In genomic region chr6:147621280-147621679, GRCh38 we compare ENCODE assay signal across 21 cellular contexts.
DNase-seq lines count a peak whose midpoint lies in the region; ATAC-seq and TF ChIP-seq lines count a peak whose summit lies in the region.
"Had no signal": no experiment of that assay in that cellular context is flagged by ENCODE, and none has a peak within 500 bp of the region (broad histone marks: within the 10 kb centered on the region; RNA-seq: fewer than 3 reads in every experiment).

No MANE protein-coding gene starts in this region.

- H3K36me3 ChIP-seq in right atrium auricular region: no peaks in the 10 kb centered on the region
- H3K36me3 ChIP-seq in gastroesophageal sphincter: no peaks in the 10 kb centered on the region
- no peaks in the 10 kb centered on the region for H3K36me3 ChIP-seq in uterus
- H3K36me3 ChIP-seq: SJSA1, transverse colon had no signal

- ATAC-seq in Right ventricle myocardium inferior: peak; percentile 16
- ATAC-seq in gastroesophageal sphincter: peak; percentile 61
- no peak for ATAC-seq in activated naive CD8-positive, alpha-beta T cell treated with anti-CD3 and anti-CD28 coated beads, Interleukin-2, amount 50 U/mL, for 24 hours
- ATAC-seq: stimulated activated memory B cell treated with anti-CD40 and anti-IgM and Interleukin-4, amounts not matched to agents 10 μg/mL and 1 μg/mL and 100 μg/mL, for 72 hours had no signal

- H3K27ac Mint-ChIP-seq in nephron progenitor cell: no peak overlapping the region
- H3K27ac Mint-ChIP-seq in activated naive CD8-positive, alpha-beta T cell treated with anti-CD3 and anti-CD28 coated beads, Interleukin-2, amount 50 U/mL, for 24 hours: no peak overlapping the region
- H3K27ac Mint-ChIP-seq: activated CD4-positive, alpha-beta T cell treated with anti-CD3 and anti-CD28 coated beads, Interleukin-2, amount 10 ng/mL, durations not matched to agents 7 days and 5 days; stimulated activated memory B cell treated with anti-CD40 and anti-IgM and Interleukin-4, amounts not matched to agents 10 μg/mL and 1 μg/mL and 100 μg/mL, for 72 hours had no signal

- H3K27me3 ChIP-seq in right atrium auricular region: no peaks in the 10 kb centered on the region
- no peaks in the 10 kb centered on the region for H3K27me3 ChIP-seq in gastroesophageal sphincter
- H3K27me3 ChIP-seq in uterus: no peaks in the 10 kb centered on the region
- H3K27me3 ChIP-seq: SJSA1, transverse colon had no signal

- H3K27ac ChIP-seq in right atrium auricular region (no peak overlapping the region), gastroesophageal sphincter (no peak overlapping the region), uterus (peak overlapping the region; percentile 49 to 71)
- H3K27ac ChIP-seq: SJSA1, transverse colon had no signal

- H3K9me3 ChIP-seq in right atrium auricular region: no peaks in the 10 kb centered on the region
- H3K9me3 ChIP-seq in gastroesophageal sphincter: no peaks in the 10 kb centered on the region
- no peaks in the 10 kb centered on the region for H3K9me3 ChIP-seq in uterus
- H3K9me3 ChIP-seq: SJSA1, transverse colon had no signal

- H3K4me3 ChIP-seq in right atrium auricular region (no peak overlapping the region), gastroesophageal sphincter (no peak overlapping the region), uterus (no peak overlapping the region)
- H3K4me3 ChIP-seq: SJSA1, transverse colon had no signal

- intact Hi-C loops in Right ventricle myocardium inferior (cut with DNase I) (no loop called here), uterus (cut with DNase I; ENCODE audit: low total_unique reads) (no loop called here), head of caudate nucleus (cut with DNase I) (no loop called here)

- no peak overlapping the region for H3K4me3 Mint-ChIP-seq in nephron progenitor cell
- no peak overlapping the region for H3K4me3 Mint-ChIP-seq in activated naive CD8-positive, alpha-beta T cell treated with anti-CD3 and anti-CD28 coated beads, Interleukin-2, amount 50 U/mL, for 24 hours
- H3K4me3 Mint-ChIP-seq: activated CD4-positive, alpha-beta T cell treated with anti-CD3 and anti-CD28 coated beads, Interleukin-2, amount 10 ng/mL, durations not matched to agents 7 days and 5 days; central memory CD8-positive, alpha-beta T cell; stimulated activated memory B cell treated with anti-CD40 and anti-IgM and Interleukin-4, amounts not matched to agents 10 μg/mL and 1 μg/mL and 100 μg/mL, for 72 hours had no signal

- H3K9me3 Mint-ChIP-seq in nephron progenitor cell: peaks cover 5% of the 10 kb centered on the region
- no peaks in the 10 kb centered on the region for H3K9me3 Mint-ChIP-seq in activated naive CD8-positive, alpha-beta T cell treated with anti-CD3 and anti-CD28 coated beads, Interleukin-2, amount 50 U/mL, for 24 hours
- H3K9me3 Mint-ChIP-seq: activated CD4-positive, alpha-beta T cell treated with anti-CD3 and anti-CD28 coated beads, Interleukin-2, amount 10 ng/mL, durations not matched to agents 7 days and 5 days; central memory CD8-positive, alpha-beta T cell; stimulated activated memory B cell treated with anti-CD40 and anti-IgM and Interleukin-4, amounts not matched to agents 10 μg/mL and 1 μg/mL and 100 μg/mL, for 72 hours had no signal

- no peak for TF ChIP-seq EP300 in gastroesophageal sphincter (IDR thresholded peaks at IDR 0.05)

- H3K36me3 Mint-ChIP-seq in nephron progenitor cell (ENCODE audit: low read depth): no peaks in the 10 kb centered on the region
- H3K36me3 Mint-ChIP-seq in activated naive CD8-positive, alpha-beta T cell treated with anti-CD3 and anti-CD28 coated beads, Interleukin-2, amount 50 U/mL, for 24 hours (ENCODE audit: low read depth): no peaks in the 10 kb centered on the region
- H3K36me3 Mint-ChIP-seq: stimulated activated memory B cell treated with anti-CD40 and anti-IgM and Interleukin-4, amounts not matched to agents 10 μg/mL and 1 μg/mL and 100 μg/mL, for 72 hours had no signal

- 43 to 48% methylated on average over 1 to 2 of the region's 2 CpGs for WGBS in gastroesophageal sphincter (ENCODE audit: low coverage in 1 of 2), 2 donors

- H3K4me1 ChIP-seq in right atrium auricular region (peaks cover 0 to 6% of the 10 kb centered on the region in 2 donors), gastroesophageal sphincter (no peaks in the 10 kb centered on the region), uterus (no peaks in the 10 kb centered on the region)
- H3K4me1 ChIP-seq: transverse colon had no signal

- TF ChIP-seq CTCF in right atrium auricular region (IDR thresholded peaks at IDR 0.05) (no peak), gastroesophageal sphincter (IDR thresholded peaks at IDR 0.05) (no peak), uterus (IDR thresholded peaks at IDR 0.05) (no peak), nephron progenitor cell (IDR thresholded peaks at IDR 0.05) (no peak)

- TF ChIP-seq POLR2A in gastroesophageal sphincter (IDR thresholded peaks at IDR 0.05) (no peak), uterus (IDR thresholded peaks at IDR 0.05) (no peak)

- DNase-seq in Right ventricle myocardium inferior (ENCODE audit: missing footprints): no peak
- DNase-seq in right atrium auricular region (ENCODE audit: low spot score): no peak
- peak; percentile 81 for DNase-seq in amniotic stem cell (lab: John Stamatoyannopoulos, UW)
- peak; percentile 65 to 91 for DNase-seq in uterus
- no peak for DNase-seq in nephron progenitor cell
- no peak for DNase-seq in activated naive CD8-positive, alpha-beta T cell treated with anti-CD3 and anti-CD28 coated beads, Interleukin-2, amount 50 U/mL, for 24 hours
- no peak for DNase-seq in head of caudate nucleus
- DNase-seq: 8988T; activated CD4-positive, alpha-beta T cell treated with anti-CD3 and anti-CD28 coated beads, Interleukin-2, amount 10 ng/mL, durations not matched to agents 7 days and 5 days; activated naive CD4-positive, alpha-beta T cell treated with anti-CD3 and anti-CD28 coated beads, Interleukin-2, amount 50 U/mL, for 16 hours; activated T-cell treated with anti-CD3 and anti-CD28 coated beads for 4 hours; GF-D8; kidney; NCI-H1694; NCI-H510A treated with DMSO at 0.1 percent for 48 hours; occipital lobe; transverse colon had no signal

- H3K27me3 Mint-ChIP-seq in nephron progenitor cell (ENCODE audit: low read depth, poor library complexity): no peaks in the 10 kb centered on the region
- H3K27me3 Mint-ChIP-seq in activated naive CD8-positive, alpha-beta T cell treated with anti-CD3 and anti-CD28 coated beads, Interleukin-2, amount 50 U/mL, for 24 hours: no peaks in the 10 kb centered on the region
- H3K27me3 Mint-ChIP-seq: activated CD4-positive, alpha-beta T cell treated with anti-CD3 and anti-CD28 coated beads, Interleukin-2, amount 10 ng/mL, durations not matched to agents 7 days and 5 days; central memory CD8-positive, alpha-beta T cell; stimulated activated memory B cell treated with anti-CD40 and anti-IgM and Interleukin-4, amounts not matched to agents 10 μg/mL and 1 μg/mL and 100 μg/mL, for 72 hours had no signal

- H3K4me1 Mint-ChIP-seq in nephron progenitor cell: peaks cover 8% of the 10 kb centered on the region
- H3K4me1 Mint-ChIP-seq in activated naive CD8-positive, alpha-beta T cell treated with anti-CD3 and anti-CD28 coated beads, Interleukin-2, amount 50 U/mL, for 24 hours: no peaks in the 10 kb centered on the region
- H3K4me1 Mint-ChIP-seq: activated CD4-positive, alpha-beta T cell treated with anti-CD3 and anti-CD28 coated beads, Interleukin-2, amount 10 ng/mL, durations not matched to agents 7 days and 5 days; central memory CD8-positive, alpha-beta T cell; stimulated activated memory B cell treated with anti-CD40 and anti-IgM and Interleukin-4, amounts not matched to agents 10 μg/mL and 1 μg/mL and 100 μg/mL, for 72 hours had no signal

Comparison
In these comparisons a context has a peak if more than half of its experiments do, and no peak if none do; other contexts are left out.
1. DNase-seq: peak in amniotic stem cell (single experiment) and uterus (2 of 2); none in Right ventricle myocardium inferior (single experiment), right atrium auricular region (single experiment), nephron progenitor cell (single experiment), activated naive CD8-positive, alpha-beta T cell treated with anti-CD3 and anti-CD28 coated beads, Interleukin-2, amount 50 U/mL, for 24 hours (single experiment) and head of caudate nucleus (0 of 42).
2. H3K27ac ChIP-seq: peak in uterus (2 of 2); none in right atrium auricular region (0 of 2) and gastroesophageal sphincter (0 of 4).